Comparison of ENCODE assay signal across 8 cellular contexts in genomic region chr6:24359640-24360454, GRCh38. TPM values are rescaled to one million over a fixed set of nuclear protein-coding genes. Genes with fewer than 3 reads are reported as not detected.
DNase-seq lines count a peak whose midpoint lies in the region; ATAC-seq and TF ChIP-seq lines count a peak whose summit lies in the region.

No MANE protein-coding gene starts in this region.

- intact Hi-C loops in colonic mucosa (cut with DNase I) = no loop called here

- no peaks in the 10 kb centered on the region for H3K27me3 ChIP-seq in colonic mucosa
- H3K27me3 ChIP-seq in layer of hippocampus (ENCODE audit: control insufficient read depth, insufficient read depth, low read length) = no peaks in the 10 kb centered on the region

- no peaks in the 10 kb centered on the region for H3K36me3 ChIP-seq in colonic mucosa

- peak; percentile 73 for TF ChIP-seq CTCF in colonic mucosa (IDR thresholded peaks at IDR 0.05)

- H3K4me3 ChIP-seq in colonic mucosa = peak overlapping the region; percentile 54

- H3K9ac ChIP-seq in colonic mucosa (ENCODE audit: low read depth in 2 of 2, low read length in 2 of 2) = peak overlapping the region in 1 of 2 donors; percentile 13

- H3K4me1 ChIP-seq in colonic mucosa = peaks cover 4% of the 10 kb centered on the region

- ATAC-seq in HG03378 (IDR thresholded peaks at IDR 0.05; ENCODE audit: unreplicated experiment) = peak; percentile 82

- DNase-seq in AG20443 (ENCODE audit: low spot score) (peak; percentile 77), GM19238 (ENCODE audit: insufficient read length, low spot score) (peak; percentile 52), NCI-H446 treated with DMSO at 0.1 percent for 48 hours (lab: John Stamatoyannopoulos, UW) (peak; percentile 53), colonic mucosa (peak; percentile 87)
- DNase-seq in activated CD4-positive, alpha-beta T cell treated with anti-CD3 and anti-CD28 coated beads for 24 hours (ENCODE audit: low read depth in 2 of 2) = peak; percentile 73 to 77
- DNase-seq in stimulated activated CD4-positive, alpha-beta T cell treated with anti-CD3 and anti-CD28 coated beads, Interleukin-1b, Interleukin-23, amount 100 ng/mL, for 24 hours (ENCODE audit: low read depth in 4 of 4, low spot score in 1 of 4) = peak; percentile 72 to 77 (median 76)

- H3K27ac ChIP-seq in colonic mucosa (peak overlapping the region; percentile 30), layer of hippocampus (ENCODE audit: low read depth, low read length) (peak overlapping the region; percentile 12)

- H3K9me3 ChIP-seq in colonic mucosa = no peaks in the 10 kb centered on the region

RNA-seq across cellular contexts. Expression of gene DCDC2, which starts 2.0 kb away (rescaled TPM):
- 1 to 10 TPM; 3.3 to 9.4 TPM for total RNA-seq in colonic mucosa

RNA-seq across cellular contexts. Expression of gene MRS2, which starts 42.9 kb away (rescaled TPM):
- 10 to 100 TPM; 32.6 to 35.7 TPM for total RNA-seq in colonic mucosa

Comparison
In these comparisons a context has a peak if more than half of its experiments do, and no peak if none do; other contexts are left out.
1. Peak in every context shown above with its lines: DNase-seq, ATAC-seq, H3K4me3 ChIP-seq and H3K27ac ChIP-seq.